38 cellular contexts compared by ENCODE assay signal in the genomic region with DNA sequence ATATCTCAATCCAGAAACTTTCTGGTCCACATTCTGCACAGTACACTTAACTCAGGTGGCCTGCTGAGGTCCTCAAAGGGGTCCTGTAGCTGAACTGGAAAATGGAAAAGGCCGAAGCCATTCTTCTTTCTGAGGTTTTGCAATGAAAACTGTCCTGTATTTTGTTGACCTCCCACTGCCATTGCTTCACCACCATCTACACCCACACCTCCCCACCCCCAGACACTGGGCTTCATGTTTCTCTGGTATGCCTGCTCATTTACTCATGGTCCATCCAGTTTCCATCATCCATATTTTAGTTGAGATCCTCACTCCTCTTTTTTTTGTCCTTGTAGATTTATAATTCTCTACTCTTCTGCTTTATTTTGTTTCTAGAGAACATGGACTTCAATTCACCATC.
"Had no signal": no experiment of that assay in that cellular context is flagged by ENCODE, and none has a peak within 500 bp of the region (broad histone marks: within the 10 kb centered on the region; RNA-seq: fewer than 3 reads in every experiment).

No MANE protein-coding gene starts in this region.

- H3K27me3 Mint-ChIP-seq: activated B cell treated with CpG ODN at 0.5 μM for 24 hours; activated CD4-positive, alpha-beta memory T cell treated with anti-CD3 and anti-CD28 coated beads for 36 hours; activated CD8-positive, alpha-beta T cell treated with anti-CD3 and anti-CD28 coated beads for 36 hours; central memory CD8-positive, alpha-beta T cell had no signal

- H3K27ac Mint-ChIP-seq: activated B cell treated with CpG ODN at 0.5 μM for 24 hours; activated CD4-positive, alpha-beta memory T cell treated with anti-CD3 and anti-CD28 coated beads for 36 hours; activated CD4-positive, alpha-beta T cell treated with anti-CD3 and anti-CD28 coated beads, Interleukin-2, amount 10 ng/mL, durations not matched to agents 24 days and 14 days; activated CD8-positive, alpha-beta T cell treated with anti-CD3 and anti-CD28 coated beads for 36 hours; activated naive CD4-positive, alpha-beta T cell treated with anti-CD3 and anti-CD28 coated beads for 36 hours; activated naive CD4-positive, alpha-beta T cell treated with anti-CD3 and anti-CD28 coated beads, Interleukin-2, amount 50 U/mL, for 72 hours; activated naive CD8-positive, alpha-beta T cell treated with anti-CD3 and anti-CD28 coated beads for 36 hours; activated T-cell treated with anti-CD3 and anti-CD28 coated beads, Interleukin-2, amount 50 U/mL, for 72 hours; activated T-helper 1 cell treated with anti-CD3 and anti-CD28 coated beads, Interleukin-12 subunit alpha, Interleukin-12 subunit beta, Interleukin-2, Interleukin-4 antibody, amounts not matched to agents 30 ng/mL and 10 ng/mL and 1 ng/mL, durations not matched to agents 14 hours and 24 hours and 36 hours; activated T-helper 17 cell treated with anti-CD3 and anti-CD28 coated beads, Interleukin-2, amount 50 U/mL, for 72 hours; T-helper 1 cell treated with Interleukin-12 subunit alpha and Interleukin-12 subunit beta and Interleukin-4 antibody, amounts not matched to agents 30 μg/mL and 1 μg/mL, for 36 hours; T-helper 2 cell treated with Interferon-gamma antibody and Interleukin-4, amounts not matched to agents 5 μg/mL and 100 μg/mL, for 36 hours had no signal

- H3K27me3 ChIP-seq: adrenal gland, ascending aorta, cardiac muscle cell had no signal

- H3K4me3 Mint-ChIP-seq: activated B cell treated with CpG ODN at 0.5 μM for 24 hours; activated CD4-positive, alpha-beta memory T cell treated with anti-CD3 and anti-CD28 coated beads for 36 hours; activated CD4-positive, alpha-beta T cell treated with anti-CD3 and anti-CD28 coated beads, Interleukin-2, amount 10 ng/mL, durations not matched to agents 24 days and 14 days; activated CD8-positive, alpha-beta T cell treated with anti-CD3 and anti-CD28 coated beads for 36 hours; activated naive CD4-positive, alpha-beta T cell treated with anti-CD3 and anti-CD28 coated beads for 36 hours; activated naive CD8-positive, alpha-beta T cell treated with anti-CD3 and anti-CD28 coated beads for 36 hours; activated T-cell treated with anti-CD3 and anti-CD28 coated beads, Interleukin-2, amount 50 U/mL, for 4 hours; activated T-cell treated with anti-CD3 and anti-CD28 coated beads, Interleukin-2, amount 50 U/mL, for 72 hours; activated T-helper 1 cell treated with anti-CD3 and anti-CD28 coated beads, Interleukin-12 subunit alpha, Interleukin-12 subunit beta, Interleukin-2, Interleukin-4 antibody, amounts not matched to agents 30 ng/mL and 10 ng/mL and 1 ng/mL, durations not matched to agents 14 hours and 24 hours and 36 hours; activated T-helper 17 cell treated with anti-CD3 and anti-CD28 coated beads, Interleukin-2, amount 50 U/mL, for 72 hours; brain; central memory CD8-positive, alpha-beta T cell; T-helper 1 cell treated with Interleukin-12 subunit alpha and Interleukin-12 subunit beta and Interleukin-4 antibody, amounts not matched to agents 30 μg/mL and 1 μg/mL, for 36 hours; T-helper 2 cell treated with Interferon-gamma antibody and Interleukin-4, amounts not matched to agents 5 μg/mL and 100 μg/mL, for 36 hours had no signal

- H3K4me1 ChIP-seq: adrenal gland, ascending aorta had no signal

- H3K4me1 Mint-ChIP-seq: activated CD4-positive, alpha-beta T cell treated with anti-CD3 and anti-CD28 coated beads, Interleukin-2, amount 10 ng/mL, durations not matched to agents 24 days and 14 days; activated naive CD8-positive, alpha-beta T cell treated with anti-CD3 and anti-CD28 coated beads for 36 hours; activated T-helper 17 cell treated with anti-CD3 and anti-CD28 coated beads, Interleukin-2, amount 50 U/mL, for 72 hours; central memory CD8-positive, alpha-beta T cell had no signal

- H3K27ac ChIP-seq: adrenal gland, ascending aorta, cardiac muscle cell, VCaP had no signal

- H3K36me3 Mint-ChIP-seq: activated CD4-positive, alpha-beta memory T cell treated with anti-CD3 and anti-CD28 coated beads for 36 hours; activated naive CD4-positive, alpha-beta T cell treated with anti-CD3 and anti-CD28 coated beads, Interleukin-2, amount 50 U/mL, for 72 hours; activated naive CD8-positive, alpha-beta T cell treated with anti-CD3 and anti-CD28 coated beads for 36 hours; brain had no signal

- ATAC-seq: activated CD8-positive, alpha-beta T cell treated with anti-CD3 and anti-CD28 coated beads for 36 hours; activated naive CD4-positive, alpha-beta T cell treated with anti-CD3 and anti-CD28 coated beads, Interleukin-2, amount 50 U/mL, for 72 hours; activated T-cell treated with anti-CD3 and anti-CD28 coated beads, Interleukin-2, amount 50 U/mL, for 4 hours; activated T-cell treated with anti-CD3 and anti-CD28 coated beads, Interleukin-2, amount 50 U/mL, for 72 hours; activated T-helper 17 cell treated with anti-CD3 and anti-CD28 coated beads, Interleukin-2, amount 50 U/mL, for 72 hours had no signal

- H3K9me3 ChIP-seq: adrenal gland, ascending aorta had no signal

- H3K4me3 ChIP-seq: adrenal gland, ascending aorta, cardiac muscle cell had no signal

- H3K36me3 ChIP-seq: adrenal gland, ascending aorta, cardiac muscle cell had no signal

- H3K9me3 Mint-ChIP-seq: activated B cell treated with CpG ODN at 0.5 μM for 24 hours; activated CD4-positive, alpha-beta memory T cell treated with anti-CD3 and anti-CD28 coated beads for 36 hours; activated CD4-positive, alpha-beta T cell treated with anti-CD3 and anti-CD28 coated beads, Interleukin-2, amount 10 ng/mL, durations not matched to agents 24 days and 14 days; activated CD8-positive, alpha-beta T cell treated with anti-CD3 and anti-CD28 coated beads for 36 hours; activated naive CD4-positive, alpha-beta T cell treated with anti-CD3 and anti-CD28 coated beads for 36 hours; activated naive CD8-positive, alpha-beta T cell treated with anti-CD3 and anti-CD28 coated beads for 36 hours; activated T-cell treated with anti-CD3 and anti-CD28 coated beads, Interleukin-2, amount 50 U/mL, for 4 hours; activated T-cell treated with anti-CD3 and anti-CD28 coated beads, Interleukin-2, amount 50 U/mL, for 72 hours; activated T-helper 1 cell treated with anti-CD3 and anti-CD28 coated beads, Interleukin-12 subunit alpha, Interleukin-12 subunit beta, Interleukin-2, Interleukin-4 antibody, amounts not matched to agents 30 ng/mL and 10 ng/mL and 1 ng/mL, durations not matched to agents 14 hours and 24 hours and 36 hours; activated T-helper 17 cell treated with anti-CD3 and anti-CD28 coated beads, Interleukin-2, amount 50 U/mL, for 72 hours; central memory CD8-positive, alpha-beta T cell; T-helper 1 cell treated with Interleukin-12 subunit alpha and Interleukin-12 subunit beta and Interleukin-4 antibody, amounts not matched to agents 30 μg/mL and 1 μg/mL, for 36 hours; T-helper 2 cell treated with Interferon-gamma antibody and Interleukin-4, amounts not matched to agents 5 μg/mL and 100 μg/mL, for 36 hours had no signal

- FAIRE-seq: bronchial epithelial cell, TTC549 had no signal

- DNase-seq: activated B cell treated with CpG ODN at 0.5 μM for 24 hours; activated CD4-positive, alpha-beta memory T cell treated with anti-CD3 and anti-CD28 coated beads for 36 hours; activated CD4-positive, alpha-beta T cell treated with anti-CD3 and anti-CD28 coated beads for 4 hours; activated CD4-positive, alpha-beta T cell treated with anti-CD3 and anti-CD28 coated beads, Interleukin-2, amount 10 ng/mL, durations not matched to agents 24 days and 14 days; activated CD4-positive, alpha-beta T cell treated with anti-CD3 and anti-CD28 coated beads, Interleukin-2, amount 50 U/mL, for 1 hour; activated CD4-positive, alpha-beta T cell treated with anti-CD3 and anti-CD28 coated beads, Interleukin-2, amount 50 U/mL, for 4 hours; activated CD4-positive, CD25-positive, alpha-beta regulatory T cell treated with anti-CD3 and anti-CD28 coated beads, Interleukin-2, amount 50 U/mL, for 72 hours; activated CD8-positive, alpha-beta memory T cell treated with anti-CD3 and anti-CD28 coated beads, Interleukin-2, amount 50 U/mL, for 4 hours; activated CD8-positive, alpha-beta T cell treated with anti-CD3 and anti-CD28 coated beads for 36 hours; activated effector memory CD4-positive, alpha-beta T cell treated with anti-CD3 and anti-CD28 coated beads, Interleukin-2, amount 50 U/mL, for 16 hours; activated gamma-delta T cell treated with Interleukin-2 at 50 U/mL for 16 hours; activated naive CD4-positive, alpha-beta T cell; activated naive CD4-positive, alpha-beta T cell treated with anti-CD3 and anti-CD28 coated beads for 36 hours; activated naive CD4-positive, alpha-beta T cell treated with anti-CD3 and anti-CD28 coated beads, Interleukin-2, amount 50 U/mL, for 16 hours; activated naive CD8-positive, alpha-beta T cell treated with anti-CD3 and anti-CD28 coated beads for 36 hours; activated T-cell treated with anti-CD3 and anti-CD28 coated beads for 4 hours; activated T-cell treated with anti-CD3 and anti-CD28 coated beads, Interleukin-2, amount 50 U/mL, for 1 hour; activated T-cell treated with anti-CD3 and anti-CD28 coated beads, Interleukin-2, amount 50 U/mL, for 4 hours; activated T-cell treated with anti-CD3 and anti-CD28 coated beads, Interleukin-2, amount 50 U/mL, for 72 hours; adrenal gland; amniotic stem cell; caudate nucleus; cerebellar nuclear complex; T-helper 1 cell; T-helper 2 cell; T-helper 9 cell had no signal
